In the genomic region with DNA sequence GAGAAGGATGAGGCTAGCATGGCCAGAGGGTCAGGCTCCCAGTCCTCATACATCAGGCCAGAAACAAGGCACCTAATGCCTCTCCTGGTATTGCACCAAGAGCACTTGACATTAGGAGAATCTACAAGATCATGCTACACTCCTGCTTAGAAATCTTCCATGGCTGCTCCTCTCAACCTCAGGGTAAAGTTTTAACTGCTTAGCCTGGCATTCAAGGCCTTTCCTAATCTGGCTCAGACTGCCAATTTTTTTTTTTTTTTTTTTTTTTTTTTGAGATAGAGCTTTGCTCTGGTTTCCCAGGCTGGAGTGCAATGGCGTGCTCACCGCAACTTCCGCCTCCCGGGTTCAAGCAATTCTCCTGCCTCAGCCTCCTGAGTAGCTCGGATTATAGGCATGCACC, we compare ENCODE assay signal across 33 cellular contexts.
"Had no signal": no experiment of that assay in that cellular context is flagged by ENCODE, and none has a peak within 500 bp of the region (broad histone marks: within the 10 kb centered on the region; RNA-seq: fewer than 3 reads in every experiment).

No MANE protein-coding gene starts in this region.

- H3K27me3 ChIP-seq: ascending aorta, breast epithelium, MG63 had no signal

- ATAC-seq: activated CD8-positive, alpha-beta memory T cell treated with anti-CD3 and anti-CD28 coated beads, Interleukin-2, amount 10 ng/mL, durations not matched to agents 7 days and 5 days; activated T-helper 17 cell treated with anti-CD3 and anti-CD28 coated beads, Interleukin-2, amount 50 U/mL, for 72 hours; PC-3; Right ventricle myocardium inferior; SK-N-SH treated with all-trans-retinoic acid at 6 μM for 48 hours; T-cell had no signal

- H3K27me3 Mint-ChIP-seq: activated CD4-positive, alpha-beta memory T cell treated with anti-CD3 and anti-CD28 coated beads, Interleukin-2, amount 10 ng/mL, durations not matched to agents 7 days and 5 days; activated CD8-positive, alpha-beta memory T cell treated with anti-CD3 and anti-CD28 coated beads, Interleukin-2, amount 10 ng/mL, durations not matched to agents 7 days and 5 days; activated naive CD8-positive, alpha-beta T cell treated with anti-CD3 and anti-CD28 coated beads for 36 hours; activated T-helper 17 cell treated with anti-CD3 and anti-CD28 coated beads, Interleukin-2, amount 50 U/mL, for 72 hours; T-cell had no signal

- H3K4me1 ChIP-seq: breast epithelium had no signal

- H3K9me3 Mint-ChIP-seq: activated CD4-positive, alpha-beta memory T cell treated with anti-CD3 and anti-CD28 coated beads, Interleukin-2, amount 10 ng/mL, durations not matched to agents 7 days and 5 days; activated naive CD8-positive, alpha-beta T cell treated with anti-CD3 and anti-CD28 coated beads for 36 hours; activated T-helper 17 cell treated with anti-CD3 and anti-CD28 coated beads, Interleukin-2, amount 50 U/mL, for 72 hours; T-cell had no signal

- H3K27ac ChIP-seq: ascending aorta, breast epithelium had no signal

- H3K9me3 ChIP-seq: ascending aorta, breast epithelium, MG63 had no signal

- H3K4me3 Mint-ChIP-seq: activated CD4-positive, alpha-beta memory T cell treated with anti-CD3 and anti-CD28 coated beads, Interleukin-2, amount 10 ng/mL, durations not matched to agents 7 days and 5 days; activated CD8-positive, alpha-beta memory T cell treated with anti-CD3 and anti-CD28 coated beads, Interleukin-2, amount 10 ng/mL, durations not matched to agents 7 days and 5 days; activated naive CD8-positive, alpha-beta T cell treated with anti-CD3 and anti-CD28 coated beads for 36 hours; activated T-helper 17 cell treated with anti-CD3 and anti-CD28 coated beads, Interleukin-2, amount 50 U/mL, for 72 hours; T-cell had no signal

- H3K27ac Mint-ChIP-seq: activated CD4-positive, alpha-beta memory T cell treated with anti-CD3 and anti-CD28 coated beads, Interleukin-2, amount 10 ng/mL, durations not matched to agents 7 days and 5 days; activated CD8-positive, alpha-beta memory T cell treated with anti-CD3 and anti-CD28 coated beads, Interleukin-2, amount 10 ng/mL, durations not matched to agents 7 days and 5 days; activated naive CD8-positive, alpha-beta T cell treated with anti-CD3 and anti-CD28 coated beads for 36 hours; activated T-helper 17 cell treated with anti-CD3 and anti-CD28 coated beads, Interleukin-2, amount 50 U/mL, for 72 hours; T-cell had no signal

- DNase-seq: activated CD4-positive, alpha-beta memory T cell treated with anti-CD3 and anti-CD28 coated beads, Interleukin-2, amount 10 ng/mL, durations not matched to agents 7 days and 5 days; activated CD4-positive, alpha-beta T cell treated with anti-CD3 and anti-CD28 coated beads for 1 hour; activated CD4-positive, alpha-beta T cell treated with anti-CD3 and anti-CD28 coated beads for 48 hours; activated CD4-positive, CD25-positive, alpha-beta regulatory T cell; activated CD8-positive, alpha-beta memory T cell treated with anti-CD3 and anti-CD28 coated beads for 24 hours; activated CD8-positive, alpha-beta memory T cell treated with anti-CD3 and anti-CD28 coated beads, Interleukin-2, amount 10 ng/mL, durations not matched to agents 7 days and 5 days; activated CD8-positive, alpha-beta memory T cell treated with anti-CD3 and anti-CD28 coated beads, Interleukin-2, amount 50 U/mL, for 48 hours; activated effector memory CD4-positive, alpha-beta T cell treated with anti-CD3 and anti-CD28 coated beads, Interleukin-2, amount 50 U/mL, for 16 hours; activated naive CD4-positive, alpha-beta T cell; activated naive CD4-positive, alpha-beta T cell treated with anti-CD3 and anti-CD28 coated beads, Interleukin-2, amount 50 U/mL, for 16 hours; activated naive CD8-positive, alpha-beta T cell treated with anti-CD3 and anti-CD28 coated beads for 36 hours; activated T-cell treated with anti-CD3 and anti-CD28 coated beads, Interleukin-2, amount 50 U/mL, for 48 hours; amniotic stem cell; cerebellar nuclear complex; Kasumi-1; KG1; MG63; NCI-H1092; NCI-H1436 treated with DMSO at 0.1 percent for 48 hours; NCI-H1694 treated with DMSO at 0.1 percent for 48 hours; NCI-H2029; NCI-H345; NCI-H524 treated with DMSO at 0.1 percent for 48 hours; PC-3; SIG-M5; T-cell; T-helper 2 cell; T-helper 9 cell had no signal
